Comparison of ENCODE assay signal across 17 cellular contexts in genomic region chr5:2902742-2903297, GRCh38.
DNase-seq lines count a peak whose midpoint lies in the region; ATAC-seq, FAIRE-seq and TF ChIP-seq lines count a peak whose summit lies in the region.
"Had no signal": no experiment of that assay in that cellular context is flagged by ENCODE, and none has a peak within 500 bp of the region (broad histone marks: within the 10 kb centered on the region; RNA-seq: fewer than 3 reads in every experiment).

No MANE protein-coding gene starts in this region.

- 91 to 93% methylated on average over 13 of the region's 13 CpGs for WGBS in lung, 2 donors
- 70 to 82% methylated on average over 13 of the region's 13 CpGs for WGBS in pancreas, 2 donors

- H3K27me3 ChIP-seq in right atrium auricular region (no peaks in the 10 kb centered on the region), left ventricle myocardium inferior (ENCODE audit: low read depth) (peaks cover 39% of the 10 kb centered on the region), lung (ENCODE audit: control insufficient read depth, insufficient read depth) (no peaks in the 10 kb centered on the region), pancreas (no peaks in the 10 kb centered on the region)

- intact Hi-C loops in left ventricle myocardium inferior (cut with micrococcal nuclease) (no loop called here), posterior vena cava (cut with DNase I) (no loop called here), pancreas (cut with DNase I) (no loop called here)

- no peaks in the 10 kb centered on the region for H3K4me1 ChIP-seq in right atrium auricular region
- H3K4me1 ChIP-seq in left ventricle myocardium inferior = no peaks in the 10 kb centered on the region
- no peaks in the 10 kb centered on the region for H3K4me1 ChIP-seq in lung (ENCODE audit: control insufficient read depth in 2 of 2, insufficient read depth in 2 of 2, low read length in 2 of 2)
- H3K4me1 ChIP-seq in pancreas = no peaks in the 10 kb centered on the region

- H3K27ac ChIP-seq in right atrium auricular region (no peak overlapping the region), left ventricle myocardium inferior (replicated peaks) (no peak overlapping the region), lung (ENCODE audit: low read depth in 1 of 2, low read length in 1 of 2) (no peak overlapping the region), pancreas (no peak overlapping the region)
- H3K27ac ChIP-seq: 22Rv1, HL-60 had no signal

- peak; percentile 48 for DNase-seq in right atrium auricular region (ENCODE audit: low spot score)
- DNase-seq in left ventricle myocardium inferior = no peak
- peak; percentile 19 for DNase-seq in lung (ENCODE audit: low spot score)
- peak; percentile 47 for DNase-seq in posterior vena cava (ENCODE audit: low spot score)
- DNase-seq in pancreas = no peak
- DNase-seq in activated gamma-delta T cell (lab: John Stamatoyannopoulos, UW) = no peak
- DNase-seq in GM19238 (ENCODE audit: insufficient read length, low spot score) = no peak
- DNase-seq: COR-L47, DMS153, DMS79 treated with DMSO at 0.1 percent for 48 hours, GDM1 had no signal

- TF ChIP-seq CTCF in right atrium auricular region (IDR thresholded peaks at IDR 0.05) (no peak), left ventricle myocardium inferior (IDR thresholded peaks at IDR 0.05; ENCODE audit: borderline replicate concordance) (no peak), lung (IDR thresholded peaks at IDR 0.05; ENCODE audit: control extremely low read depth, extremely low read depth) (no peak), pancreas (IDR thresholded peaks at IDR 0.05) (no peak)

- H3K4me3 ChIP-seq in right atrium auricular region (no peak overlapping the region), left ventricle myocardium inferior (no peak overlapping the region), lung (no peak overlapping the region), pancreas (no peak overlapping the region)

- no peaks in the 10 kb centered on the region for H3K9me3 ChIP-seq in right atrium auricular region
- H3K9me3 ChIP-seq in left ventricle myocardium inferior (replicated peaks) = peaks cover 5% of the 10 kb centered on the region
- peaks cover 0 to 2% of the 10 kb centered on the region in 2 donors for H3K9me3 ChIP-seq in lung (ENCODE audit: control insufficient read depth in 2 of 2, insufficient read depth in 1 of 2, low read length in 1 of 2)
- H3K9me3 ChIP-seq in pancreas = no peaks in the 10 kb centered on the region

- no peaks in the 10 kb centered on the region for H3K36me3 ChIP-seq in right atrium auricular region
- no peaks in the 10 kb centered on the region for H3K36me3 ChIP-seq in left ventricle myocardium inferior
- no peaks in the 10 kb centered on the region for H3K36me3 ChIP-seq in lung (ENCODE audit: control insufficient read depth in 2 of 2, insufficient read depth in 2 of 2, low read length in 2 of 2)
- H3K36me3 ChIP-seq in pancreas = no peaks in the 10 kb centered on the region

- ATAC-seq in lung (ENCODE audit: insufficient read depth, low FRiP score) = no peak
- ATAC-seq in pancreas = no peak
- ATAC-seq: CD8-positive, alpha-beta T cell had no signal

- FAIRE-seq in pancreas (lab: Jason Lieb, UNC) = no peak
- FAIRE-seq: D721Med, GM12892, H1 had no signal

Comparison
In these comparisons a context has a peak if more than half of its experiments do, and no peak if none do; other contexts are left out.
1. DNase-seq: peak in right atrium auricular region (single experiment), lung (single experiment) and posterior vena cava (single experiment); none in left ventricle myocardium inferior (single experiment), pancreas (0 of 6), activated gamma-delta T cell (single experiment) and GM19238 (single experiment).